Comparison of ENCODE assay signal across 8 cellular contexts in genomic region chr12:48977290-48978281, GRCh38. TPM values are rescaled to one million over a fixed set of nuclear protein-coding genes. Genes with fewer than 3 reads are reported as not detected.
A peak's percentile ranks its signal among the peaks of the same experiment; 100 is the strongest.
DNase-seq lines count a peak whose midpoint lies in the region; ATAC-seq and TF ChIP-seq lines count a peak whose summit lies in the region.

No MANE protein-coding gene starts in this region.

- no peak for TF ChIP-seq POLR2A in testis (IDR thresholded peaks at IDR 0.05)

- ATAC-seq in GM18907 (IDR thresholded peaks at IDR 0.05; ENCODE audit: unreplicated experiment) = peak; percentile 40

- H3K27me3 Mint-ChIP-seq in nephron progenitor cell (ENCODE audit: low read depth, poor library complexity) = peaks cover 100% of the 10 kb centered on the region

- TF ChIP-seq CTCF in AG04450 (IDR thresholded peaks at IDR 0.05; ENCODE audit: low read depth, low read length) = peak; percentile 63
- TF ChIP-seq CTCF in LNCAP (IDR thresholded peaks at IDR 0.05) = peak; percentile 90
- TF ChIP-seq CTCF in nephron progenitor cell (IDR thresholded peaks at IDR 0.05) = peak; percentile 67
- peak; percentile 61 to 80 (median 73) for TF ChIP-seq CTCF in testis (IDR thresholded peaks at IDR 0.05)

- H3K36me3 Mint-ChIP-seq in nephron progenitor cell (ENCODE audit: low read depth) = no peaks in the 10 kb centered on the region

- H3K27me3 ChIP-seq in AG04450 (ENCODE audit: control insufficient read depth, insufficient read depth, low read length) (peaks cover 63% of the 10 kb centered on the region), testis (no peaks in the 10 kb centered on the region)

- DNase-seq in AG04450 (ENCODE audit: low read depth, low spot score) = no peak
- DNase-seq in activated CD4-positive, alpha-beta T cell treated with anti-CD3 and anti-CD28 coated beads, Interleukin-2, amount 50 U/mL, for 24 hours (ENCODE audit: low read depth in 1 of 2, low spot score in 1 of 2) = peak; percentile 58 to 68
- DNase-seq in ecto neural progenitor cell (ENCODE audit: low spot score) = peak; percentile 91
- DNase-seq in nephron progenitor cell = peak; percentile 89
- DNase-seq in testis = peak; percentile 57
- no peak for DNase-seq in HPDE6-E6E7 (ENCODE audit: extremely low spot score)

- peak overlapping the region; percentile 46 for H3K4me3 Mint-ChIP-seq in nephron progenitor cell

- H3K9me3 Mint-ChIP-seq in nephron progenitor cell = peaks cover 7% of the 10 kb centered on the region

- H3K9me3 ChIP-seq in AG04450 (ENCODE audit: control insufficient read depth, insufficient read depth, low read length) (peaks cover 5% of the 10 kb centered on the region; the same call in 1 of the 2 replicates), testis (no peaks in the 10 kb centered on the region)

- H3K4me1 ChIP-seq in testis = peaks cover 27% of the 10 kb centered on the region

- CTCF ChIA-PET in AG04450 (lab: Charles Lee) = interaction anchor here (0.7 to 11.8 kb wide), 11 partner anchors 10 to 125 kb away, joined by 3 to 95 read pairs (median 7); partner anchors contain the start of genes ARF3, DDX23 and FKBP11

- POLR2A ChIA-PET in AG04450 (lab: Yijun Ruan, JAX) = no interaction called here

- WGBS in testis, 2 donors = 14 to 26% methylated on average over 21 to 41 of the region's 50 CpGs

- peaks cover 51% of the 10 kb centered on the region for H3K4me1 Mint-ChIP-seq in nephron progenitor cell

- intact Hi-C loops in testis (cut with DNase I; ENCODE audit: low total_unique reads) = no loop called here

- H3K27ac Mint-ChIP-seq in nephron progenitor cell = no peak overlapping the region

- no peak overlapping the region for H3K4me3 ChIP-seq in AG04450 (ENCODE audit: low read depth, low read length)
- H3K4me3 ChIP-seq in testis = no peak overlapping the region

- H3K27ac ChIP-seq in AG04450 (ENCODE audit: low read depth, low read length) = no peak overlapping the region
- no peak overlapping the region for H3K27ac ChIP-seq in testis

- no peaks in the 10 kb centered on the region for H3K36me3 ChIP-seq in testis (ENCODE audit: low read depth, missing control alignments)

RNA-seq across cellular contexts. Expression of gene WNT1, which starts 0.5 kb away (rescaled TPM):
- not detected in 2 replicates for polyA plus RNA-seq in AG04450 (2011; rRNA removed)
- not detected in 2 replicates for polyA minus RNA-seq in AG04450 (2011; rRNA and poly(A)+ RNA removed)
- 1 to 10 TPM; 1.2 to 1.4 TPM for total RNA-seq in testis
- 0.62 TPM for polyA plus RNA-seq in testis (ENCODE audit: insufficient read depth, low read depth, low replicate concordance)

RNA-seq across cellular contexts. Expression of gene WNT10B, which starts 6.1 kb away (rescaled TPM):
- polyA plus RNA-seq in AG04450 (2011; rRNA removed) (0.24 and 0.26 TPM in 2 replicates), testis (ENCODE audit: insufficient read depth, low read depth, low replicate concordance) (1.8 TPM)
- 0.09 and 0.18 TPM in 2 replicates for polyA minus RNA-seq in AG04450 (2011; rRNA and poly(A)+ RNA removed)
- 1 to 10 TPM; 1.1 to 3.1 TPM for total RNA-seq in testis

RNA-seq across cellular contexts. Expression of gene ARF3, which starts 20.3 kb away (rescaled TPM):
- 260 TPM in 2 replicates for polyA plus RNA-seq in AG04450 (2011; rRNA removed)
- polyA minus RNA-seq in AG04450 (2011; rRNA and poly(A)+ RNA removed) = 129 and 145 TPM in 2 replicates
- total RNA-seq in testis = 10 to 100 TPM; 78.3 to 92.9 TPM
- polyA plus RNA-seq in testis (ENCODE audit: insufficient read depth, low read depth, low replicate concordance) = 134 TPM

RNA-seq across cellular contexts. Expression of gene DDN, which starts 21.6 kb away (rescaled TPM):
- 0.02 and 0.04 TPM in 2 replicates for polyA plus RNA-seq in AG04450 (2011; rRNA removed)
- 0.09 TPM in 2 replicates for polyA minus RNA-seq in AG04450 (2011; rRNA and poly(A)+ RNA removed)
- under 1 TPM; 0.31 to 0.55 TPM for total RNA-seq in testis
- polyA plus RNA-seq in testis (ENCODE audit: insufficient read depth, low read depth, low replicate concordance) = 0.96 TPM

RNA-seq across cellular contexts. Expression of gene PRKAG1, which starts 41.0 kb away (rescaled TPM):
- polyA plus RNA-seq in AG04450 (2011; rRNA removed) = 112 and 130 TPM in 2 replicates
- 42.9 and 54.6 TPM in 2 replicates for polyA minus RNA-seq in AG04450 (2011; rRNA and poly(A)+ RNA removed)
- 10 to 100 TPM; 52.7 to 59.6 TPM for total RNA-seq in testis
- 80.7 TPM for polyA plus RNA-seq in testis (ENCODE audit: insufficient read depth, low read depth, low replicate concordance)

Comparison
In these comparisons a context has a peak if more than half of its experiments do, and no peak if none do; other contexts are left out.
1. DNase-seq: peak in activated CD4-positive, alpha-beta T cell treated with anti-CD3 and anti-CD28 coated beads, Interleukin-2, amount 50 U/mL, for 24 hours (2 of 2), ecto neural progenitor cell (single experiment), nephron progenitor cell (single experiment) and testis (single experiment); none in AG04450 (single experiment) and HPDE6-E6E7 (single experiment).
2. Peak in every context shown above with its lines, with median percentiles within 50 percentile points of each other: CTCF ChIP-seq.